14 cellular contexts compared by ENCODE assay signal in the genomic region with DNA sequence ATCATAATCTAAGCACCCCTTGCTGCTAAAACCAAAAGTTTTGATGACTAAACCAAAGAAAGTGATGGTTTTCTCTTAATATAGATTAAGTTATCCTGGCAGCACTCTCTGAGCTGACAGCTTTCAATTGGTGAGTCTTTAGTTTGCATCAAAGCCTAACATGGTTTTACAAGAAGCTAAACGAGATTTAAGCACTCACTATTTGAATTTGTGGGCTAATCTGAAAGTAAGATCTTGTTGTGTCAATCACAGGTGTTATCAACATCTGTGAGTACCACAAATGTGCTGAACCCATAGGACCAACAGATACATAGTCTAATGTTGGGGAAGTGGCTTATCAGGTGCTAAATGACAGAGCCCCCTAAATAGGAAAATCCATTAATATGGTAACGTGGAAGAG.
A peak's percentile ranks its signal among the peaks of the same experiment; 100 is the strongest.
DNase-seq lines count a peak whose midpoint lies in the region; ATAC-seq and TF ChIP-seq lines count a peak whose summit lies in the region.
"Had no signal": no experiment of that assay in that cellular context is flagged by ENCODE, and none has a peak within 500 bp of the region (broad histone marks: within the 10 kb centered on the region; RNA-seq: fewer than 3 reads in every experiment).

No MANE protein-coding gene starts in this region.

- H3K9me2 ChIP-seq in hepatocyte (replicated peaks; ENCODE audit: insufficient read depth), result no peaks in the 10 kb centered on the region

- H3K4me1 ChIP-seq in hepatocyte (ENCODE audit: insufficient read depth), result no peaks in the 10 kb centered on the region
- H3K4me1 ChIP-seq: prostate gland had no signal

- DNase-seq in hepatocyte (ENCODE audit: low spot score) (no peak), DMS 273 treated with DMSO at 0.1 percent for 48 hours (lab: John Stamatoyannopoulos, UW) (no peak), NCI-H187 treated with DMSO at 0.1 percent for 48 hours (lab: John Stamatoyannopoulos, UW) (no peak)
- DNase-seq in activated CD4-positive, CD25-positive, alpha-beta regulatory T cell treated with anti-CD3 and anti-CD28 coated beads, Interleukin-2, amount 50 U/mL, for 72 hours, result no peak
- DNase-seq: amygdala; effector CD8-positive, alpha-beta T cell; heart right ventricle; MV-4-11 had no signal

- no peak overlapping the region for H2AFZ ChIP-seq in hepatocyte

- ATAC-seq in GM18498 (IDR thresholded peaks at IDR 0.05; ENCODE audit: unreplicated experiment) (peak; percentile 95), GM19397 (IDR thresholded peaks at IDR 0.05; ENCODE audit: unreplicated experiment) (peak; percentile 92), HG02798 (IDR thresholded peaks at IDR 0.05; ENCODE audit: poor library complexity, unreplicated experiment) (peak; percentile 96), HG03460 (IDR thresholded peaks at IDR 0.05; ENCODE audit: unreplicated experiment) (peak; percentile 91)

- no peak overlapping the region for H3K27ac ChIP-seq in hepatocyte
- H3K27ac ChIP-seq: prostate gland, tibial nerve had no signal

- no peak for TF ChIP-seq CTCF in hepatocyte (IDR thresholded peaks at IDR 0.05; ENCODE audit: poor library complexity)

- 56% methylated on average over 2 of the region's 2 CpGs for WGBS in hepatocyte (ENCODE audit: low lambda C conversion rate, missing lambda C conversion rate)

- H3K27me3 ChIP-seq in hepatocyte, result no peaks in the 10 kb centered on the region
- H3K27me3 ChIP-seq: heart right ventricle, tibial nerve had no signal

- H3K79me2 ChIP-seq in hepatocyte, result no peaks in the 10 kb centered on the region

- H4K20me1 ChIP-seq in hepatocyte (ENCODE audit: insufficient read depth, poor library complexity, severe bottlenecking), result no peaks in the 10 kb centered on the region

- no peaks in the 10 kb centered on the region for H3K9me3 ChIP-seq in hepatocyte (ENCODE audit: low read depth)
- H3K9me3 ChIP-seq: heart right ventricle, prostate gland, tibial nerve had no signal

- H3K4me2 ChIP-seq in hepatocyte, result no peak overlapping the region

- H3K4me3 ChIP-seq in hepatocyte, result no peak overlapping the region
- H3K4me3 ChIP-seq: heart right ventricle, prostate gland, tibial nerve had no signal

- no peaks in the 10 kb centered on the region for H3K36me3 ChIP-seq in hepatocyte (replicated peaks; ENCODE audit: insufficient read depth, low read depth)
- H3K36me3 ChIP-seq: prostate gland, tibial nerve had no signal
